In genomic region chr1:93598861-93599439, GRCh38 we compare ENCODE assay signal across 1 cellular context.
TF ChIP-seq lines count a peak whose summit lies in the region.

No MANE protein-coding gene starts in this region.

TF ChIP-seq in IMR-90, 13 proteins besides CTCF, POLR2A, EP300 and RAD21:
- no peak for TF ChIP-seq MAZ (IDR thresholded peaks at IDR 0.05; ENCODE audit: borderline replicate concordance, low read depth, low read length)
- TF ChIP-seq RFX5 (IDR thresholded peaks at IDR 0.05; ENCODE audit: low read depth, low read length) = no peak
- TF ChIP-seq MXI1 (IDR thresholded peaks at IDR 0.05; ENCODE audit: borderline replicate concordance, low read depth, low read length) = no peak
